32 cellular contexts compared by ENCODE assay signal in the genomic region with DNA sequence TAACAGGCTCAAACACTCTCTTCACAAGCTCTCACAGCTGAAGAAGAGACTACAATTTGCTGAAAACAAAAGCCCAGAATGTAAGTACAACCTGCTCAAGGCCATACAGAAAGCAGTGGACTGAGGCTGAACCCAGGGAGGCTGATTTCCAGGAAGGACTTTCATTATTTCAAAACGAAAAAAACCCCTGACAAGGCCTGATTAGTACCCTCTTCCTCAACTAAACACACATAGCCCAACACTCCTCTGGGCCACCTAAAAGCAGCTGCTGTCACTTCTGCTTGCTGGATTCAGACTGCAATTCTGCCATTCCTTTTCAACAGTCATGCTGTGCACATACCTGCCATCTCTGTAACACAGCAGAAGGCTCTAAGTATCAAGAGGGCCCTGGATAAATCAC. TPM values are rescaled to one million over a fixed set of nuclear protein-coding genes. Genes with fewer than 3 reads are reported as not detected.
"Had no signal": no experiment of that assay in that cellular context is flagged by ENCODE, and none has a peak within 500 bp of the region (broad histone marks: within the 10 kb centered on the region; RNA-seq: fewer than 3 reads in every experiment).

No MANE protein-coding gene starts in this region.

- H3K36me3 ChIP-seq: colonic mucosa, gastroesophageal sphincter, neutrophil, uterus had no signal

- H3K27ac ChIP-seq: colonic mucosa, gastroesophageal sphincter, neutrophil, uterus had no signal

- H3K27me3 ChIP-seq: colonic mucosa, dorsolateral prefrontal cortex, gastroesophageal sphincter, uterus had no signal

- H3K4me1 ChIP-seq: colonic mucosa, uterus had no signal

- DNase-seq: activated CD4-positive, alpha-beta T cell treated with anti-CD3 and anti-CD28 coated beads for 36 hours; activated CD4-positive, CD25-positive, alpha-beta regulatory T cell; activated CD8-positive, alpha-beta T cell treated with anti-CD3 and anti-CD28 coated beads, Interleukin-2, amount 10 ng/mL, durations not matched to agents 7 days and 5 days; activated naive CD4-positive, alpha-beta T cell; activated T-cell treated with anti-CD3 and anti-CD28 coated beads for 4 hours; activated T-cell treated with anti-CD3 and anti-CD28 coated beads, Interleukin-2, amount 50 U/mL, for 72 hours; cerebellar nuclear complex; colonic mucosa; dorsolateral prefrontal cortex; effector memory CD8-positive, alpha-beta T cell; erythroblast; hippocampal formation; left cardiac atrium; mammary epithelial cell; naive B cell; nephron progenitor cell; retina; stimulated activated CD4-positive, alpha-beta T cell treated with anti-CD3 and anti-CD28 coated beads, Interleukin-1b, Interleukin-23, amount 100 ng/mL, for 48 hours; stimulated activated CD4-positive, alpha-beta T cell treated with anti-CD3 and anti-CD28 coated beads, Interleukin-4, amount 100 ng/mL, for 4 hours; stimulated activated CD8-positive, alpha-beta memory T cell treated with anti-CD3 and anti-CD28 coated beads, Interleukin-4, amount 100 ng/mL, for 48 hours; stimulated activated naive CD8-positive, alpha-beta T cell treated with anti-CD3 and anti-CD28 coated beads, Interleukin-15, amount 100 ng/mL, for 72 hours; substantia nigra; uterus had no signal

- H3K27ac Mint-ChIP-seq: activated CD4-positive, alpha-beta T cell treated with anti-CD3 and anti-CD28 coated beads for 36 hours; activated CD8-positive, alpha-beta T cell treated with anti-CD3 and anti-CD28 coated beads, Interleukin-2, amount 10 ng/mL, durations not matched to agents 7 days and 5 days; activated naive CD4-positive, alpha-beta T cell treated with anti-CD3 and anti-CD28 coated beads, Interleukin-2, amount 50 U/mL, for 72 hours; activated T-cell treated with anti-CD3 and anti-CD28 coated beads, Interleukin-2, amount 50 U/mL, for 72 hours; effector memory CD8-positive, alpha-beta T cell; mesothelial cell of epicardium; naive B cell; nephron progenitor cell; stimulated activated memory B cell treated with anti-CD40 and anti-IgM and Interleukin-4, amounts not matched to agents 10 μg/mL and 1 μg/mL and 100 μg/mL, for 72 hours; type B pancreatic cell had no signal

- FAIRE-seq: keratinocyte had no signal

- H3K36me3 Mint-ChIP-seq: activated naive CD4-positive, alpha-beta T cell treated with anti-CD3 and anti-CD28 coated beads, Interleukin-2, amount 50 U/mL, for 72 hours; mesothelial cell of epicardium; naive B cell; stimulated activated memory B cell treated with anti-CD40 and anti-IgM and Interleukin-4, amounts not matched to agents 10 μg/mL and 1 μg/mL and 100 μg/mL, for 72 hours; type B pancreatic cell had no signal

- H3K4me2 ChIP-seq: smooth muscle cell had no signal

- ATAC-seq: activated CD4-positive, alpha-beta T cell treated with anti-CD3 and anti-CD28 coated beads for 36 hours; activated CD8-positive, alpha-beta T cell treated with anti-CD3 and anti-CD28 coated beads, Interleukin-2, amount 10 ng/mL, durations not matched to agents 7 days and 5 days; activated naive CD4-positive, alpha-beta T cell treated with anti-CD3 and anti-CD28 coated beads, Interleukin-2, amount 50 U/mL, for 72 hours; activated T-cell treated with anti-CD3 and anti-CD28 coated beads, Interleukin-2, amount 50 U/mL, for 72 hours; effector memory CD8-positive, alpha-beta T cell; gastroesophageal sphincter; left cardiac atrium; stimulated activated memory B cell treated with anti-CD40 and anti-IgM and Interleukin-4, amounts not matched to agents 10 μg/mL and 1 μg/mL and 100 μg/mL, for 72 hours; stimulated activated naive CD8-positive, alpha-beta T cell treated with anti-CD3 and anti-CD28 coated beads, Interleukin-15, amount 100 ng/mL, for 72 hours had no signal

- H3K9me3 Mint-ChIP-seq: activated naive CD4-positive, alpha-beta T cell treated with anti-CD3 and anti-CD28 coated beads, Interleukin-2, amount 50 U/mL, for 72 hours; activated T-cell treated with anti-CD3 and anti-CD28 coated beads, Interleukin-2, amount 50 U/mL, for 72 hours; effector memory CD8-positive, alpha-beta T cell; mesothelial cell of epicardium; naive B cell; stimulated activated memory B cell treated with anti-CD40 and anti-IgM and Interleukin-4, amounts not matched to agents 10 μg/mL and 1 μg/mL and 100 μg/mL, for 72 hours; stimulated activated naive CD8-positive, alpha-beta T cell treated with anti-CD3 and anti-CD28 coated beads, Interleukin-15, amount 100 ng/mL, for 72 hours; type B pancreatic cell had no signal

- H3K4me3 ChIP-seq: colonic mucosa, dorsolateral prefrontal cortex, gastroesophageal sphincter, smooth muscle cell, uterus had no signal

- H3K4me3 Mint-ChIP-seq: activated CD4-positive, alpha-beta T cell treated with anti-CD3 and anti-CD28 coated beads for 36 hours; activated CD8-positive, alpha-beta T cell treated with anti-CD3 and anti-CD28 coated beads, Interleukin-2, amount 10 ng/mL, durations not matched to agents 7 days and 5 days; activated T-cell treated with anti-CD3 and anti-CD28 coated beads, Interleukin-2, amount 50 U/mL, for 72 hours; effector memory CD8-positive, alpha-beta T cell; mesothelial cell of epicardium; naive B cell; nephron progenitor cell; stimulated activated memory B cell treated with anti-CD40 and anti-IgM and Interleukin-4, amounts not matched to agents 10 μg/mL and 1 μg/mL and 100 μg/mL, for 72 hours; stimulated activated naive CD8-positive, alpha-beta T cell treated with anti-CD3 and anti-CD28 coated beads, Interleukin-15, amount 100 ng/mL, for 72 hours; type B pancreatic cell had no signal

- H3K4me1 Mint-ChIP-seq: activated CD4-positive, alpha-beta T cell treated with anti-CD3 and anti-CD28 coated beads for 36 hours; mesothelial cell of epicardium; naive B cell; stimulated activated memory B cell treated with anti-CD40 and anti-IgM and Interleukin-4, amounts not matched to agents 10 μg/mL and 1 μg/mL and 100 μg/mL, for 72 hours; stimulated activated naive CD8-positive, alpha-beta T cell treated with anti-CD3 and anti-CD28 coated beads, Interleukin-15, amount 100 ng/mL, for 72 hours had no signal

RNA-seq across cellular contexts. Expression of a gene that starts 18.2 kb away (rescaled TPM):
- total RNA-seq: activated CD8-positive, alpha-beta T cell treated with anti-CD3 and anti-CD28 coated beads, Interleukin-2, amount 10 ng/mL, durations not matched to agents 7 days and 5 days; T-helper 2 cell treated with Interferon-gamma antibody and Interleukin-4, amounts not matched to agents 100 ng/mL and 5 ng/mL, for 36 hours had no signal
